16 cellular contexts compared by ENCODE assay signal in the genomic region with DNA sequence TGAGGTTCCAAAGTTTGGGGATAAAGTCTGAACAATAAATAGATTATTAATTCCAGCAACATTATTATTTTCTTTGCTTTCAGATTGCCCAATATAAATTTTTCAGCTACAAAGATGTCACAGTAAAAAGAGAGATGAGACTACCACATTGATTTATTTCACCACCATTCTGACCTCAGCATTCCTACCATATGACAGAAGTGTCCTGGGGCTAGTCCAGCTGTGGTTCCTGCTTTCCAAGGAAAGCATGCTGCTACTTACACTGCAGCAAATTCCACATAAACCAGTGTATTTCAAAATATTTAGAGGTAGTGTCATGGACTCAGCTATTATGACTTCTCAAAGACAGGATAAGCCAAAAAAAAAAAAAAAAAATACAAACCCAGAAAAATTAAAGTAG.
A peak's percentile ranks its signal among the peaks of the same experiment; 100 is the strongest.
DNase-seq lines count a peak whose midpoint lies in the region; ATAC-seq lines count a peak whose summit lies in the region.
"Had no signal": no experiment of that assay in that cellular context is flagged by ENCODE, and none has a peak within 500 bp of the region (broad histone marks: within the 10 kb centered on the region; RNA-seq: fewer than 3 reads in every experiment).

No MANE protein-coding gene starts in this region.

- H2BK5ac ChIP-seq in trophoblast cell (ENCODE audit: low read depth, low read length, poor library complexity) = no peak overlapping the region

- no peak overlapping the region for H3K4me2 ChIP-seq in trophoblast cell (ENCODE audit: low read length)
- H3K4me2 ChIP-seq: KMS-11 had no signal

- H3K27ac ChIP-seq in trophoblast cell (ENCODE audit: low read depth, low read length) = no peak overlapping the region
- H3K27ac ChIP-seq: breast epithelium, KMS-11, transverse colon had no signal

- no peak overlapping the region for H4K91ac ChIP-seq in trophoblast cell (ENCODE audit: low read depth, low read length)

- H3K9ac ChIP-seq in trophoblast cell (ENCODE audit: low read length) = no peak overlapping the region
- H3K9ac ChIP-seq: KMS-11 had no signal

- no peak for ATAC-seq in GM21390 (IDR thresholded peaks at IDR 0.05; ENCODE audit: unreplicated experiment)
- ATAC-seq in GM19328 (IDR thresholded peaks at IDR 0.05; ENCODE audit: unreplicated experiment) = no peak
- ATAC-seq in HG02610 (IDR thresholded peaks at IDR 0.05; ENCODE audit: unreplicated experiment) = no peak

- no peak overlapping the region for H2BK12ac ChIP-seq in trophoblast cell (ENCODE audit: low read length)

- no peaks in the 10 kb centered on the region for H3K9me3 ChIP-seq in trophoblast cell (ENCODE audit: insufficient read depth, low read depth, low read length)
- H3K9me3 ChIP-seq: breast epithelium, HAP-1, transverse colon had no signal

- H2AK5ac ChIP-seq in trophoblast cell (ENCODE audit: low read length) = no peak overlapping the region

- H2BK120ac ChIP-seq in trophoblast cell (ENCODE audit: insufficient read depth, low read length, poor library complexity) = no peak overlapping the region

- no peak overlapping the region for H3K18ac ChIP-seq in trophoblast cell (ENCODE audit: low read length)

- no peak overlapping the region for H3K23ac ChIP-seq in trophoblast cell (ENCODE audit: low read length)

- H3K79me2 ChIP-seq in trophoblast cell (ENCODE audit: control insufficient read depth, insufficient read depth, low read length, poor library complexity) = no peaks in the 10 kb centered on the region

- no peak overlapping the region for H2AFZ ChIP-seq in trophoblast cell (ENCODE audit: insufficient read depth, low read length, poor library complexity)

- H3K79me1 ChIP-seq in trophoblast cell (ENCODE audit: low read length) = no peaks in the 10 kb centered on the region

- no peak overlapping the region for H3K4me3 ChIP-seq in trophoblast cell (ENCODE audit: low read depth, low read length)
- H3K4me3 ChIP-seq: breast epithelium, HAP-1, transverse colon had no signal

- no peak overlapping the region for H4K8ac ChIP-seq in trophoblast cell (ENCODE audit: low read depth, low read length)

- H3K4ac ChIP-seq in trophoblast cell (ENCODE audit: low read depth, low read length) = no peak overlapping the region

- H3K27me3 ChIP-seq in trophoblast cell (ENCODE audit: insufficient read depth, low read length) = no peaks in the 10 kb centered on the region
- H3K27me3 ChIP-seq: breast epithelium, transverse colon had no signal

- no peak overlapping the region for H3K14ac ChIP-seq in trophoblast cell (ENCODE audit: low read length)

- H4K12ac ChIP-seq in trophoblast cell (ENCODE audit: low read depth, low read length) = no peak overlapping the region

- H3K36me3 ChIP-seq in trophoblast cell (ENCODE audit: control insufficient read depth in 1 of 2, insufficient read depth in 2 of 2, low read length in 2 of 2) = no peaks in the 10 kb centered on the region
- H3K36me3 ChIP-seq: breast epithelium, HAP-1, transverse colon had no signal

- peak; percentile 82 for DNase-seq in ELR (ENCODE audit: low read depth)
- DNase-seq in T1000 (lab: John Stamatoyannopoulos, UW) = peak; percentile 77
- peak; percentile 56 for DNase-seq in fibroblast of the conjunctiva (ENCODE audit: low read depth)
- peak; percentile 78 to 88 for DNase-seq in trophoblast cell
- no peak for DNase-seq in cerebellar nuclear complex (lab: John Stamatoyannopoulos, UW)
- DNase-seq: activated T-cell treated with anti-CD3 and anti-CD28 coated beads, Interleukin-2, amount 50 U/mL, for 1 hour; CD4-positive, CD25-positive, alpha-beta regulatory T cell; NCI-H446 treated with DMSO at 0.1 percent for 48 hours; posterior cingulate gyrus; transverse colon had no signal

- H3K4me1 ChIP-seq in trophoblast cell (ENCODE audit: control insufficient read depth in 1 of 2, insufficient read depth in 2 of 2, low read length in 2 of 2) = peaks cover 0 to 2% of the 10 kb centered on the region in 2 experiments
- H3K4me1 ChIP-seq: breast epithelium, HAP-1, transverse colon had no signal

Comparison
In these comparisons a context has a peak if more than half of its experiments do, and no peak if none do; other contexts are left out.
1. DNase-seq: peak in ELR (single experiment), T1000 (single experiment), fibroblast of the conjunctiva (single experiment) and trophoblast cell (2 of 2); none in cerebellar nuclear complex (0 of 2).